Comparison of ENCODE assay signal across 8 cellular contexts in the genomic region with DNA sequence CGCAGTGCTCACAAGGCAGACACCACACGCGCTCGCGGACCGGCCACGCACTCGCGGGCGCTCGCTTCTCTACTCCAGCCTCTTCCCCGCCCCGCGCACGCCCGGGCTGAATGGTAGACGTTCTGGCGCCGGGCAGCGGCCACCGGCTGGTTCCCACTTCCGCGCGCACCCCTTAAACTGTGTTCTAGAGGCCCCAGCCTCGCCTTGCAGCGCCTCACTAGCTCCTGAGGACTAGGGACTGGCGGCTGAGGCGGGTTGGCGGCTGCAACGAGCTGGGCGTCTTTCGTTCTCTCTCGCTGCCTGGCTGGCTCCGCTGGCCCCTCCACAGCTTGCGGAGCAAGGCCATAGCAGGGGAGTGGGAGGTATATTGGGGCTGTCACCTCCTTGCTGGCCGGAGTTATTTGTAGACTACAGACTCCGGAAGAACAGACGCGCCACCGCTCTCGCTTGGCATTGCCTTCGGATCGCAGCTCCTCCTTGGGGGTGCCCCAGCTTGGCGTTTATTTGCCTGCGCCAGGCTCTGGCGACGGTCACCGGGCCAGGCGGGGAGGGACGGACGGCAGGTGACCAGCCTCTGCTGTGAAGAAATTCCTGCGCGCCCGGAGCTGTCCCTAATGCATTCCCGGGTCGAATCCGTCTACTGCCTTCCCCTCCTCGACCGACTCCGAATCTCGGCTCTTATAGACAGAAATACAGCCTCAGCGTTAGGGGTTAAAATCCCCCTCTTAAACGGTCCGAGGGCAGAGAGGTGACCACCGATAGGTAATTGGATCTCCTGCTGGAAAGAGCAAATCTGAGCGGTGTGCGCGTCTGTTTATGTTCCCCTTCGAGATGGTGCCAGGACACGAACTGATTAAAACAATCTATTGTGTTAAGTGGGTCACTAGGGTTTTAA. TPM values are rescaled to one million over a fixed set of nuclear protein-coding genes. Genes with fewer than 3 reads are reported as not detected.
DNase-seq lines count a peak whose midpoint lies in the region; ATAC-seq, FAIRE-seq and TF ChIP-seq lines count a peak whose summit lies in the region.

No MANE protein-coding gene starts in this region.

- no peak overlapping the region for H2BK120ac ChIP-seq in H1 (replicated peaks; ENCODE audit: low read depth, low read length)

- H3K23ac ChIP-seq in H1 (ENCODE audit: insufficient read length), result no peak overlapping the region

- H3K23me2 ChIP-seq in H1 (ENCODE audit: low read depth, low read length), result peaks cover 17% of the 10 kb centered on the region; the same call in 1 of the 2 replicates

- POLR2A ChIA-PET in H1 (lab: Charles Lee; ENCODE audit: partially characterized antibody), result no interaction called here
- POLR2A ChIA-PET in naive thymus-derived CD8-positive, alpha-beta T cell (lab: Charles Lee), result no interaction called here

- H2BK5ac ChIP-seq in H1 (ENCODE audit: low read depth, low read length), result no peak overlapping the region

- no peak overlapping the region for H3K56ac ChIP-seq in H1 (replicated peaks; ENCODE audit: insufficient read length, low read depth, low read length)

- no peak overlapping the region for H2BK15ac ChIP-seq in H1 (ENCODE audit: low read length)

- DNase-seq in AG09309 (ENCODE audit: low read depth) (no peak), M059J (ENCODE audit: low read depth) (peak; percentile 23), H1 (ENCODE audit: low read depth in 1 of 2, low spot score in 2 of 2) (peak in 1 of 2 experiments; percentile 73), NCI-H1436 treated with DMSO at 0.1 percent for 48 hours (lab: John Stamatoyannopoulos, UW) (no peak), epidermal melanocyte (ENCODE audit: insufficient read length, low spot score) (no peak), middle frontal gyrus (ENCODE audit: extremely low spot score, low spot score) (no peak)
- DNase-seq in naive thymus-derived CD8-positive, alpha-beta T cell, result no peak
- no peak for DNase-seq in activated T-helper 2 cell treated with anti-CD3 and anti-CD28 coated beads, Interferon-gamma antibody, Interleukin-2, Interleukin-4, amounts not matched to agents 10 μg/mL and 5 μg/mL and 100 μg/mL, durations not matched to agents 14 hours and 24 hours and 36 hours (ENCODE audit: low spot score)

- H3K14ac ChIP-seq in H1 (ENCODE audit: insufficient read length), result no peak overlapping the region

- no peak for ATAC-seq in naive thymus-derived CD8-positive, alpha-beta T cell

- no peak for FAIRE-seq in H1 (lab: Jason Lieb, UNC)

- no peak for TF ChIP-seq POLR2A in H1 (IDR thresholded peaks at IDR 0.05; ENCODE audit: control extremely low read depth in 1 of 2, low read depth in 2 of 2, low read length in 2 of 2)

- H3K4ac ChIP-seq in H1 (replicated peaks; ENCODE audit: insufficient read length, low read depth, low read length), result no peak overlapping the region

- TF ChIP-seq CTCF in AG09309 (IDR thresholded peaks at IDR 0.05; ENCODE audit: control insufficient read depth, insufficient read depth, low read depth, low read length, missing control alignments) (no peak), H1 (IDR thresholded peaks at IDR 0.05; ENCODE audit: control extremely low read depth in 1 of 3, insufficient read depth in 1 of 3, low read depth in 1 of 3, low read length in 3 of 3) (no peak)

- peak overlapping the region; percentile 87 to 99 for H3K4me2 ChIP-seq in H1 (ENCODE audit: insufficient read depth in 1 of 2, low read depth in 2 of 2, low read length in 2 of 2)

- H3K36me3 ChIP-seq in H1 (ENCODE audit: control insufficient read depth in 2 of 4, insufficient read depth in 4 of 4, low read length in 3 of 4), result no peaks in the 10 kb centered on the region; a peak in 1 of 8 replicates

- H3K4me3 Mint-ChIP-seq in naive thymus-derived CD8-positive, alpha-beta T cell, result peak overlapping the region in 9 of 10 donors; percentile 27 to 58 (median 39)
- no peak overlapping the region for H3K4me3 Mint-ChIP-seq in activated T-helper 2 cell treated with anti-CD3 and anti-CD28 coated beads, Interferon-gamma antibody, Interleukin-2, Interleukin-4, amounts not matched to agents 10 μg/mL and 5 μg/mL and 100 μg/mL, durations not matched to agents 14 hours and 24 hours and 36 hours (ENCODE audit: low read depth)

- H3K9me3 ChIP-seq in H1 (ENCODE audit: insufficient read depth in 2 of 2, low read depth in 1 of 2, low read length in 1 of 2), result no peaks in the 10 kb centered on the region

- H4K8ac ChIP-seq in H1 (ENCODE audit: extremely low read depth, insufficient read depth, low read length), result peak overlapping the region; percentile 62

- peak overlapping the region; percentile 23; the same call in 1 of the 2 replicates for H2AFZ ChIP-seq in H1 (ENCODE audit: low read length)

- no peak for TF ChIP-seq EP300 in H1 (IDR thresholded peaks at IDR 0.05; ENCODE audit: borderline replicate concordance in 1 of 2, low read depth in 2 of 2, low read length in 2 of 2)

- peaks cover 37 to 65% (median 54%) of the 10 kb centered on the region in 4 experiments for H3K27me3 ChIP-seq in H1 (replicated peaks in 1 of 4; ENCODE audit: control insufficient read depth in 3 of 4, extremely low read depth in 1 of 4, insufficient read depth in 3 of 4, low read length in 3 of 4)

- peaks cover 0 to 2% of the 10 kb centered on the region in 2 experiments for H4K20me1 ChIP-seq in H1 (replicated peaks in 1 of 2; ENCODE audit: control insufficient read depth in 1 of 2, insufficient read depth in 2 of 2, low read length in 2 of 2)

- CTCF ChIA-PET in H1 (lab: Charles Lee; ENCODE audit: partially characterized antibody), result interaction anchor here (0.7 to 1.1 kb wide), 2 partner anchors 65 to 275 kb away, joined by 3 to 4 read pairs; no protein-coding TSS in a partner anchor

- no peaks in the 10 kb centered on the region for H3K36me3 Mint-ChIP-seq in naive thymus-derived CD8-positive, alpha-beta T cell
- H3K36me3 Mint-ChIP-seq in activated T-helper 2 cell treated with anti-CD3 and anti-CD28 coated beads, Interferon-gamma antibody, Interleukin-2, Interleukin-4, amounts not matched to agents 10 μg/mL and 5 μg/mL and 100 μg/mL, durations not matched to agents 14 hours and 24 hours and 36 hours (ENCODE audit: low read depth), result no peaks in the 10 kb centered on the region

- no peak overlapping the region for H4K5ac ChIP-seq in H1 (ENCODE audit: insufficient read length, low read depth, low read length)

- H3K27ac Mint-ChIP-seq in naive thymus-derived CD8-positive, alpha-beta T cell, result no peak overlapping the region
- H3K27ac Mint-ChIP-seq in activated T-helper 2 cell treated with anti-CD3 and anti-CD28 coated beads, Interferon-gamma antibody, Interleukin-2, Interleukin-4, amounts not matched to agents 10 μg/mL and 5 μg/mL and 100 μg/mL, durations not matched to agents 14 hours and 24 hours and 36 hours, result no peak overlapping the region

- H4K91ac ChIP-seq in H1 (replicated peaks; ENCODE audit: insufficient read length, low read length), result no peak overlapping the region

- peak overlapping the region; percentile 83 for H3K4me3 ChIP-seq in AG09309 (ENCODE audit: control insufficient read depth, low read depth, low read length)
- H3K4me3 ChIP-seq in H1 (ENCODE audit: extremely low read depth in 1 of 4, insufficient read depth in 2 of 4, low read depth in 3 of 4, low read length in 4 of 4), result peak overlapping the region; percentile 20 to 64 (median 48)

- H3K27me3 Mint-ChIP-seq in naive thymus-derived CD8-positive, alpha-beta T cell, result peaks cover 17 to 83% (median 60%) of the 10 kb centered on the region in 5 donors
- H3K27me3 Mint-ChIP-seq in activated T-helper 2 cell treated with anti-CD3 and anti-CD28 coated beads, Interferon-gamma antibody, Interleukin-2, Interleukin-4, amounts not matched to agents 10 μg/mL and 5 μg/mL and 100 μg/mL, durations not matched to agents 14 hours and 24 hours and 36 hours (ENCODE audit: low read depth), result peaks cover 76% of the 10 kb centered on the region

- intact Hi-C loops in activated T-helper 2 cell treated with anti-CD3 and anti-CD28 coated beads, Interferon-gamma antibody, Interleukin-2, Interleukin-4, amounts not matched to agents 10 μg/mL and 5 μg/mL and 100 μg/mL, durations not matched to agents 14 hours and 24 hours and 36 hours (cut with micrococcal nuclease), result no loop called here

- no peak overlapping the region for H2AK5ac ChIP-seq in H1 (ENCODE audit: low read depth, low read length)

- H3K9me3 Mint-ChIP-seq in naive thymus-derived CD8-positive, alpha-beta T cell, result no peaks in the 10 kb centered on the region
- H3K9me3 Mint-ChIP-seq in activated T-helper 2 cell treated with anti-CD3 and anti-CD28 coated beads, Interferon-gamma antibody, Interleukin-2, Interleukin-4, amounts not matched to agents 10 μg/mL and 5 μg/mL and 100 μg/mL, durations not matched to agents 14 hours and 24 hours and 36 hours, result no peaks in the 10 kb centered on the region

- TF ChIP-seq RAD21 in H1 (IDR thresholded peaks at IDR 0.05 in 1 of 2, conservative IDR thresholded peaks at IDR 0.05 in 1 of 2; ENCODE audit: low read depth in 2 of 2, low read length in 2 of 2), result no peak

- no peak overlapping the region for H3K27ac ChIP-seq in H1 (ENCODE audit: low read depth, low read length)

- H2BK20ac ChIP-seq in H1 (ENCODE audit: low read length), result no peak overlapping the region

- peak overlapping the region; percentile 22; the same call in 1 of the 2 replicates for H3K18ac ChIP-seq in H1 (ENCODE audit: extremely low read depth, low read length)

- no peaks in the 10 kb centered on the region for H3K79me2 ChIP-seq in H1 (ENCODE audit: control insufficient read depth in 1 of 2, insufficient read depth in 2 of 2, low read length in 2 of 2)

- no peak overlapping the region for H2BK12ac ChIP-seq in H1 (ENCODE audit: low read depth, low read length)

- 4% methylated on average over 54 of the region's 70 CpGs; no CpG with 5 or more reads in 1 of the 2 experiments for WGBS in H1 (ENCODE audit: extremely low coverage in 1 of 2, insufficient coverage in 1 of 2, insufficient read length in 1 of 2, insufficient replicate concordance in 2 of 2, low coverage in 1 of 2, low lambda C conversion rate in 2 of 2, missing lambda C conversion rate in 1 of 2), 2 experiments

- H3K79me1 ChIP-seq in H1 (ENCODE audit: low read depth, low read length), result no peaks in the 10 kb centered on the region

- no peak overlapping the region for H3K9ac ChIP-seq in H1 (replicated peaks in 1 of 4; ENCODE audit: extremely low read depth in 1 of 4, low read depth in 3 of 4, low read length in 3 of 4)

- H3K4me1 Mint-ChIP-seq in naive thymus-derived CD8-positive, alpha-beta T cell, result peaks cover 8 to 25% (median 16%) of the 10 kb centered on the region in 4 donors
- H3K4me1 Mint-ChIP-seq in activated T-helper 2 cell treated with anti-CD3 and anti-CD28 coated beads, Interferon-gamma antibody, Interleukin-2, Interleukin-4, amounts not matched to agents 10 μg/mL and 5 μg/mL and 100 μg/mL, durations not matched to agents 14 hours and 24 hours and 36 hours (ENCODE audit: low read depth), result peaks cover 19% of the 10 kb centered on the region

- peaks cover 0 to 19% (median 8%) of the 10 kb centered on the region in 4 experiments; a peak in 6 of 7 replicates for H3K4me1 ChIP-seq in H1 (replicated peaks in 1 of 4; ENCODE audit: control insufficient read depth in 3 of 4, insufficient read depth in 4 of 4, low read length in 3 of 4)

RNA-seq across cellular contexts. Expression of a gene that starts 1.3 kb away (rescaled TPM):
- total RNA-seq in M059J (2014; rRNA removed; shearing (Covaris generic)), result not detected in 2 replicates
- 0.57 and 1.1 TPM in 2 replicates for total RNA-seq in H1 (2021; fragmentation: NEBNext Ultra II Directional; extraction: Animal tissue kit (Norgen Biotek cat#: 25700))
- polyA plus RNA-seq in H1 (2011; rRNA removed), result 0.12 and 0.33 TPM in 2 replicates
- polyA plus RNA-seq in H1 (2011; cell fraction: cytosol; rRNA removed), result 0.21 TPM
- polyA plus RNA-seq in H1 (2011; cell fraction: nucleus; rRNA removed), result 1.4 TPM
- 0.31 to 1.3 TPM (median 0.62 TPM) in 4 replicates for polyA plus RNA-seq in H1 (2012, experiment 1 of 2)
- polyA plus RNA-seq in H1 (2012, experiment 2 of 2), result 0.07 TPM
- 0.53 TPM for polyA plus RNA-seq in H1 (2013, experiment 1 of 2)
- polyA plus RNA-seq in H1 (2013, experiment 2 of 2), result 0.92 TPM
- 0.44 and 2.6 TPM in 2 replicates for polyA minus RNA-seq in H1 (2011; rRNA and poly(A)+ RNA removed)
- polyA minus RNA-seq in H1 (2011; cell fraction: cytosol; rRNA and poly(A)+ RNA removed), result 0.07 TPM
- polyA minus RNA-seq in H1 (2011; cell fraction: nucleus; rRNA and poly(A)+ RNA removed), result 0.50 TPM
- not detected for total RNA-seq in naive thymus-derived CD8-positive, alpha-beta T cell
- polyA plus RNA-seq in naive thymus-derived CD8-positive, alpha-beta T cell, result not detected
- 0.23 TPM in 1 of 2 replicates, not detected in the other for total RNA-seq in activated T-helper 2 cell treated with anti-CD3 and anti-CD28 coated beads, Interferon-gamma antibody, Interleukin-2, Interleukin-4, amounts not matched to agents 10 μg/mL and 5 μg/mL and 100 μg/mL, durations not matched to agents 14 hours and 24 hours and 36 hours
